8 cellular contexts compared by ENCODE assay signal in the genomic region with DNA sequence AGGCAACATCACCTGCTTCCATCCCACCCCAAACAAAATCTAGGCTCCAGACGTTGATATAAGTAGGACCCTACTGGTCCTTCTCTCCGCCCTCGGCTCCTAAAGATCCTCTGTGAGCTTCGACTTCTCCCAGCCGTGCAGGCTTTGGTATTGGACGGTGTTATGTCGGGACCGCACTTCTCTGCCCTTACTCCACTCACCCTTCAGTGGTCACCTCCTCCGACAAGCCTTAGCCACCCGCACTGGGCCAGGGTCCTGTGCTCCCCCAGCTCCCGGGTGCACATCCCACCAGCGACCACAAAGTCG. TPM values are rescaled to one million over a fixed set of nuclear protein-coding genes. Genes with fewer than 3 reads are reported as not detected.
DNase-seq lines count a peak whose midpoint lies in the region; ATAC-seq and TF ChIP-seq lines count a peak whose summit lies in the region.

No MANE protein-coding gene starts in this region.

- ATAC-seq in HG03469 (IDR thresholded peaks at IDR 0.05; ENCODE audit: unreplicated experiment) (no peak), HG03442 (IDR thresholded peaks at IDR 0.05; ENCODE audit: unreplicated experiment) (no peak)

- TF ChIP-seq POLR2A in testis (IDR thresholded peaks at IDR 0.05), result no peak

- peak; percentile 42 for DNase-seq in NCI-H748 (lab: John Stamatoyannopoulos, UW; ENCODE audit: unreplicated experiment)
- DNase-seq in NCI-H748 treated with DMSO at 0.1 percent for 48 hours (lab: John Stamatoyannopoulos, UW), result no peak
- DNase-seq in ascending aorta (ENCODE audit: low spot score in 2 of 2), result no peak
- no peak for DNase-seq in kidney epithelial cell (ENCODE audit: low read depth)
- DNase-seq in testis, result no peak
- no peak for DNase-seq in HCEC 1CT

- H3K4me1 ChIP-seq in ascending aorta, result peaks cover 7 to 16% of the 10 kb centered on the region in 2 donors
- H3K4me1 ChIP-seq in testis, result peaks cover 26% of the 10 kb centered on the region

- H3K27me3 ChIP-seq in ascending aorta (no peaks in the 10 kb centered on the region), kidney epithelial cell (ENCODE audit: control insufficient read depth, insufficient read depth, low read length) (no peaks in the 10 kb centered on the region), testis (no peaks in the 10 kb centered on the region)

- peaks cover 3 to 17% of the 10 kb centered on the region in 2 donors for H3K36me3 ChIP-seq in ascending aorta
- H3K36me3 ChIP-seq in kidney epithelial cell (ENCODE audit: control insufficient read depth, insufficient read depth, low read length), result peaks cover 2% of the 10 kb centered on the region
- no peaks in the 10 kb centered on the region for H3K36me3 ChIP-seq in testis (ENCODE audit: low read depth, missing control alignments)

- 4 to 20% methylated on average over 6 to 13 of the region's 13 CpGs for WGBS in testis, 2 donors

- intact Hi-C loops in ascending aorta (cut with DNase I) (loop anchor here (1.0 to 10.0 kb wide), 4 partner anchors 42 to 408 kb away; partner anchors contain the start of genes PSKH1, RIPOR1 and THAP11), testis (cut with DNase I; ENCODE audit: low total_unique reads) (no loop called here)

- H3K9me3 ChIP-seq in ascending aorta (no peaks in the 10 kb centered on the region), testis (no peaks in the 10 kb centered on the region)

- no peak for TF ChIP-seq CTCF in ascending aorta (IDR thresholded peaks at IDR 0.05)
- no peak for TF ChIP-seq CTCF in kidney epithelial cell (IDR thresholded peaks at IDR 0.05; ENCODE audit: insufficient read depth, low read length, poor library complexity, severe bottlenecking)
- TF ChIP-seq CTCF in testis (IDR thresholded peaks at IDR 0.05), result no peak

- peak overlapping the region; percentile 33 to 88 for H3K27ac ChIP-seq in ascending aorta
- H3K27ac ChIP-seq in testis, result peak overlapping the region; percentile 43 to 94

- peak overlapping the region; percentile 65 to 85 for H3K4me3 ChIP-seq in ascending aorta
- peak overlapping the region; percentile 85 for H3K4me3 ChIP-seq in kidney epithelial cell (ENCODE audit: low read depth, low read length)
- H3K4me3 ChIP-seq in testis, result peak overlapping the region; percentile 70 to 85

RNA-seq across cellular contexts. Expression of gene PSMB10, which starts 1.6 kb away (rescaled TPM):
- total RNA-seq in ascending aorta, result 13.9 TPM
- 33.9 and 36.6 TPM in 2 replicates for total RNA-seq in kidney epithelial cell
- total RNA-seq in testis, result 10 to 100 TPM; 13.2 to 14.2 TPM
- polyA plus RNA-seq in testis (ENCODE audit: insufficient read depth, low read depth, low replicate concordance), result 49.1 TPM

RNA-seq across cellular contexts. Expression of gene CTRL, which starts 3.4 kb away (rescaled TPM):
- 0.43 TPM for total RNA-seq in ascending aorta
- total RNA-seq in kidney epithelial cell, result 5.5 TPM in 1 of 2 replicates, not detected in the other
- total RNA-seq in testis, result 1 to 10 TPM in 1 of 2 donors, under 1 TPM in 1; 0.62 to 1.7 TPM
- polyA plus RNA-seq in testis (ENCODE audit: insufficient read depth, low read depth, low replicate concordance), result 0.36 TPM

RNA-seq across cellular contexts. Expression of gene LCAT, which starts 8.9 kb away (rescaled TPM):
- 6.6 TPM for total RNA-seq in ascending aorta
- total RNA-seq in kidney epithelial cell, result 3.7 and 5.5 TPM in 2 replicates
- total RNA-seq in testis, result 10 to 100 TPM; 20.6 to 25.3 TPM
- 12.9 TPM for polyA plus RNA-seq in testis (ENCODE audit: insufficient read depth, low read depth, low replicate concordance)

RNA-seq across cellular contexts. Expression of gene SLC12A4, which starts 33.4 kb away (rescaled TPM):
- total RNA-seq in ascending aorta (83.2 TPM), kidney epithelial cell (35.4 and 36.6 TPM in 2 replicates), testis (10 to 100 TPM; 64.3 to 68.4 TPM)
- 46.7 TPM for polyA plus RNA-seq in testis (ENCODE audit: insufficient read depth, low read depth, low replicate concordance)

RNA-seq across cellular contexts. Expression of gene PSKH1, which starts 42.0 kb away (rescaled TPM):
- total RNA-seq in ascending aorta (41.0 TPM), kidney epithelial cell (20.9 and 21.6 TPM in 2 replicates), testis (10 to 100 TPM; 47.7 to 50.5 TPM)
- polyA plus RNA-seq in testis (ENCODE audit: insufficient read depth, low read depth, low replicate concordance), result 66.8 TPM
